35 cellular contexts compared by ENCODE assay signal in genomic region chr1:46004491-46004890, GRCh38.
"Had no signal": no experiment of that assay in that cellular context is flagged by ENCODE, and none has a peak within 500 bp of the region (broad histone marks: within the 10 kb centered on the region; RNA-seq: fewer than 3 reads in every experiment).

No MANE protein-coding gene starts in this region.

- ATAC-seq: activated CD8-positive, alpha-beta T cell treated with anti-CD3 and anti-CD28 coated beads for 36 hours; activated naive CD4-positive, alpha-beta T cell treated with anti-CD3 and anti-CD28 coated beads, Interleukin-2, amount 50 U/mL, for 72 hours; activated T-cell treated with anti-CD3 and anti-CD28 coated beads, Interleukin-2, amount 50 U/mL, for 4 hours; activated T-cell treated with anti-CD3 and anti-CD28 coated beads, Interleukin-2, amount 50 U/mL, for 72 hours; activated T-helper 17 cell treated with anti-CD3 and anti-CD28 coated beads, Interleukin-2, amount 50 U/mL, for 72 hours; body of pancreas had no signal

- H3K27ac Mint-ChIP-seq: activated B cell treated with CpG ODN at 0.5 μM for 24 hours; activated CD4-positive, alpha-beta memory T cell treated with anti-CD3 and anti-CD28 coated beads for 36 hours; activated CD4-positive, alpha-beta T cell treated with anti-CD3 and anti-CD28 coated beads, Interleukin-2, amount 10 ng/mL, durations not matched to agents 24 days and 14 days; activated CD8-positive, alpha-beta T cell treated with anti-CD3 and anti-CD28 coated beads for 36 hours; activated naive CD4-positive, alpha-beta T cell treated with anti-CD3 and anti-CD28 coated beads for 36 hours; activated naive CD4-positive, alpha-beta T cell treated with anti-CD3 and anti-CD28 coated beads, Interleukin-2, amount 50 U/mL, for 72 hours; activated naive CD8-positive, alpha-beta T cell treated with anti-CD3 and anti-CD28 coated beads for 36 hours; activated T-cell treated with anti-CD3 and anti-CD28 coated beads, Interleukin-2, amount 50 U/mL, for 72 hours; activated T-helper 1 cell treated with anti-CD3 and anti-CD28 coated beads, Interleukin-12 subunit alpha, Interleukin-12 subunit beta, Interleukin-2, Interleukin-4 antibody, amounts not matched to agents 30 ng/mL and 10 ng/mL and 1 ng/mL, durations not matched to agents 14 hours and 24 hours and 36 hours; activated T-helper 17 cell treated with anti-CD3 and anti-CD28 coated beads, Interleukin-2, amount 50 U/mL, for 72 hours; T-helper 2 cell treated with Interferon-gamma antibody and Interleukin-4, amounts not matched to agents 5 μg/mL and 100 μg/mL, for 36 hours had no signal

- FAIRE-seq: astrocyte, TTC549 had no signal

- H3K4me1 Mint-ChIP-seq: activated B cell treated with CpG ODN at 0.5 μM for 24 hours; activated CD4-positive, alpha-beta T cell treated with anti-CD3 and anti-CD28 coated beads, Interleukin-2, amount 10 ng/mL, durations not matched to agents 24 days and 14 days; activated naive CD8-positive, alpha-beta T cell treated with anti-CD3 and anti-CD28 coated beads for 36 hours; activated T-helper 17 cell treated with anti-CD3 and anti-CD28 coated beads, Interleukin-2, amount 50 U/mL, for 72 hours had no signal

- H3K27me3 Mint-ChIP-seq: activated B cell treated with CpG ODN at 0.5 μM for 24 hours; activated CD4-positive, alpha-beta memory T cell treated with anti-CD3 and anti-CD28 coated beads for 36 hours; activated CD4-positive, alpha-beta T cell treated with anti-CD3 and anti-CD28 coated beads, Interleukin-2, amount 10 ng/mL, durations not matched to agents 24 days and 14 days; activated CD8-positive, alpha-beta T cell treated with anti-CD3 and anti-CD28 coated beads for 36 hours; activated naive CD8-positive, alpha-beta T cell treated with anti-CD3 and anti-CD28 coated beads for 36 hours; activated T-helper 17 cell treated with anti-CD3 and anti-CD28 coated beads, Interleukin-2, amount 50 U/mL, for 72 hours had no signal

- H3K4me3 ChIP-seq: adrenal gland, body of pancreas, breast epithelium had no signal

- H3K4me3 Mint-ChIP-seq: activated B cell treated with CpG ODN at 0.5 μM for 24 hours; activated CD4-positive, alpha-beta memory T cell treated with anti-CD3 and anti-CD28 coated beads for 36 hours; activated CD4-positive, alpha-beta T cell treated with anti-CD3 and anti-CD28 coated beads, Interleukin-2, amount 10 ng/mL, durations not matched to agents 24 days and 14 days; activated CD8-positive, alpha-beta T cell treated with anti-CD3 and anti-CD28 coated beads for 36 hours; activated naive CD4-positive, alpha-beta T cell treated with anti-CD3 and anti-CD28 coated beads for 36 hours; activated naive CD8-positive, alpha-beta T cell treated with anti-CD3 and anti-CD28 coated beads for 36 hours; activated T-cell treated with anti-CD3 and anti-CD28 coated beads, Interleukin-2, amount 50 U/mL, for 4 hours; activated T-cell treated with anti-CD3 and anti-CD28 coated beads, Interleukin-2, amount 50 U/mL, for 72 hours; activated T-helper 1 cell treated with anti-CD3 and anti-CD28 coated beads, Interleukin-12 subunit alpha, Interleukin-12 subunit beta, Interleukin-2, Interleukin-4 antibody, amounts not matched to agents 30 ng/mL and 10 ng/mL and 1 ng/mL, durations not matched to agents 14 hours and 24 hours and 36 hours; activated T-helper 17 cell treated with anti-CD3 and anti-CD28 coated beads, Interleukin-2, amount 50 U/mL, for 72 hours; T-helper 2 cell treated with Interferon-gamma antibody and Interleukin-4, amounts not matched to agents 5 μg/mL and 100 μg/mL, for 36 hours had no signal

- H3K27me3 ChIP-seq: adrenal gland, body of pancreas, brain microvascular endothelial cell, breast epithelium had no signal

- DNase-seq: activated B cell treated with CpG ODN at 0.5 μM for 24 hours; activated CD4-positive, alpha-beta memory T cell treated with anti-CD3 and anti-CD28 coated beads for 36 hours; activated CD4-positive, alpha-beta T cell treated with anti-CD3 and anti-CD28 coated beads for 4 hours; activated CD4-positive, alpha-beta T cell treated with anti-CD3 and anti-CD28 coated beads, Interleukin-2, amount 10 ng/mL, durations not matched to agents 24 days and 14 days; activated CD4-positive, alpha-beta T cell treated with anti-CD3 and anti-CD28 coated beads, Interleukin-2, amount 50 U/mL, for 1 hour; activated CD4-positive, alpha-beta T cell treated with anti-CD3 and anti-CD28 coated beads, Interleukin-2, amount 50 U/mL, for 4 hours; activated CD4-positive, CD25-positive, alpha-beta regulatory T cell treated with anti-CD3 and anti-CD28 coated beads, Interleukin-2, amount 50 U/mL, for 72 hours; activated CD8-positive, alpha-beta memory T cell treated with anti-CD3 and anti-CD28 coated beads, Interleukin-2, amount 50 U/mL, for 4 hours; activated CD8-positive, alpha-beta T cell treated with anti-CD3 and anti-CD28 coated beads for 36 hours; activated effector memory CD4-positive, alpha-beta T cell treated with anti-CD3 and anti-CD28 coated beads, Interleukin-2, amount 50 U/mL, for 16 hours; activated gamma-delta T cell treated with Interleukin-2 at 50 U/mL for 16 hours; activated naive CD4-positive, alpha-beta T cell; activated naive CD4-positive, alpha-beta T cell treated with anti-CD3 and anti-CD28 coated beads for 36 hours; activated naive CD4-positive, alpha-beta T cell treated with anti-CD3 and anti-CD28 coated beads, Interleukin-2, amount 50 U/mL, for 16 hours; activated naive CD8-positive, alpha-beta T cell treated with anti-CD3 and anti-CD28 coated beads for 36 hours; activated T-cell treated with anti-CD3 and anti-CD28 coated beads for 4 hours; activated T-cell treated with anti-CD3 and anti-CD28 coated beads, Interleukin-2, amount 50 U/mL, for 1 hour; activated T-cell treated with anti-CD3 and anti-CD28 coated beads, Interleukin-2, amount 50 U/mL, for 4 hours; activated T-cell treated with anti-CD3 and anti-CD28 coated beads, Interleukin-2, amount 50 U/mL, for 72 hours; adrenal gland; amniotic stem cell; aorta; body of pancreas; brain microvascular endothelial cell; central memory CD4-positive, alpha-beta T cell; T-helper 2 cell; T-helper 9 cell had no signal

- H3K4me1 ChIP-seq: adrenal gland, body of pancreas, breast epithelium had no signal

- H3K27ac ChIP-seq: adrenal gland, body of pancreas, brain microvascular endothelial cell, breast epithelium, VCaP had no signal

- H3K9me3 Mint-ChIP-seq: activated B cell treated with CpG ODN at 0.5 μM for 24 hours; activated CD4-positive, alpha-beta memory T cell treated with anti-CD3 and anti-CD28 coated beads for 36 hours; activated CD4-positive, alpha-beta T cell treated with anti-CD3 and anti-CD28 coated beads, Interleukin-2, amount 10 ng/mL, durations not matched to agents 24 days and 14 days; activated CD8-positive, alpha-beta T cell treated with anti-CD3 and anti-CD28 coated beads for 36 hours; activated naive CD4-positive, alpha-beta T cell treated with anti-CD3 and anti-CD28 coated beads for 36 hours; activated naive CD4-positive, alpha-beta T cell treated with anti-CD3 and anti-CD28 coated beads, Interleukin-2, amount 50 U/mL, for 72 hours; activated naive CD8-positive, alpha-beta T cell treated with anti-CD3 and anti-CD28 coated beads for 36 hours; activated T-cell treated with anti-CD3 and anti-CD28 coated beads, Interleukin-2, amount 50 U/mL, for 4 hours; activated T-cell treated with anti-CD3 and anti-CD28 coated beads, Interleukin-2, amount 50 U/mL, for 72 hours; activated T-helper 1 cell treated with anti-CD3 and anti-CD28 coated beads, Interleukin-12 subunit alpha, Interleukin-12 subunit beta, Interleukin-2, Interleukin-4 antibody, amounts not matched to agents 30 ng/mL and 10 ng/mL and 1 ng/mL, durations not matched to agents 14 hours and 24 hours and 36 hours; activated T-helper 17 cell treated with anti-CD3 and anti-CD28 coated beads, Interleukin-2, amount 50 U/mL, for 72 hours; T-helper 2 cell treated with Interferon-gamma antibody and Interleukin-4, amounts not matched to agents 5 μg/mL and 100 μg/mL, for 36 hours had no signal

- H3K9me3 ChIP-seq: adrenal gland, body of pancreas, breast epithelium had no signal
